Comparison of ENCODE assay signal across 8 cellular contexts in genomic region chr3:75432885-75433284, GRCh38.
DNase-seq lines count a peak whose midpoint lies in the region; ATAC-seq and TF ChIP-seq lines count a peak whose summit lies in the region.
"Not testable (repeated sequence)": the region's sequence is repeated elsewhere in the genome, so short reads cannot be mapped to it uniquely, and the experiment has no call there.

No MANE protein-coding gene starts in this region.

- H3K36me3 ChIP-seq in HCT116 (ENCODE audit: control insufficient read depth in 1 of 2, insufficient read depth in 2 of 2, low read length in 2 of 2); PC-9 (ENCODE audit: low read depth); naive thymus-derived CD4-positive, alpha-beta T cell (ENCODE audit: control insufficient read depth in 2 of 3, insufficient read depth in 3 of 3, low read length in 3 of 3): not testable (repeated sequence)
- H3K36me3 ChIP-seq in heart right ventricle, result peaks cover 0 to 30% (median 0%) of the 10 kb centered on the region in 9 donors

- peak overlapping the region; percentile 99 for H3K4me3 Mint-ChIP-seq in activated T-helper 1 cell treated with anti-CD3 and anti-CD28 coated beads, Interleukin-12 subunit alpha, Interleukin-12 subunit beta, Interleukin-2, Interleukin-4 antibody, amounts not matched to agents 30 ng/mL and 10 ng/mL and 1 ng/mL, durations not matched to agents 14 hours and 24 hours and 36 hours
- H3K4me3 Mint-ChIP-seq in dendritic cell treated with granulocyte-macrophage colony-stimulating factor and Interleukin-4, amounts not matched to agents 40 ng/mL and 50 ng/mL, for 4 days, result not testable (repeated sequence)
- peak overlapping the region in 5 of 10 donors; percentile 13 to 76 (median 21) for H3K4me3 Mint-ChIP-seq in naive thymus-derived CD4-positive, alpha-beta T cell

- peaks cover 16% of the 10 kb centered on the region for H3F3A ChIP-seq in PC-9 (ENCODE audit: insufficient read depth, low read depth)

- peaks cover 21% of the 10 kb centered on the region for H3K4me1 Mint-ChIP-seq in activated T-helper 1 cell treated with anti-CD3 and anti-CD28 coated beads, Interleukin-12 subunit alpha, Interleukin-12 subunit beta, Interleukin-2, Interleukin-4 antibody, amounts not matched to agents 30 ng/mL and 10 ng/mL and 1 ng/mL, durations not matched to agents 14 hours and 24 hours and 36 hours (ENCODE audit: low read depth)
- peaks cover 34% of the 10 kb centered on the region for H3K4me1 Mint-ChIP-seq in dendritic cell treated with granulocyte-macrophage colony-stimulating factor and Interleukin-4, amounts not matched to agents 40 ng/mL and 50 ng/mL, for 4 days (ENCODE audit: low read depth)
- peaks cover 5 to 24% (median 18%) of the 10 kb centered on the region in 7 donors for H3K4me1 Mint-ChIP-seq in naive thymus-derived CD4-positive, alpha-beta T cell

- TF ChIP-seq POLR2A in HCT116 (IDR thresholded peaks at IDR 0.05; ENCODE audit: borderline replicate concordance, extremely low read depth, insufficient read depth, insufficient read length), result not testable (repeated sequence)

- not testable (repeated sequence) for TF ChIP-seq CTCF in HCT116 (IDR thresholded peaks at IDR 0.05 in 2 of 3, conservative IDR thresholded peaks at IDR 0.05 in 1 of 3; ENCODE audit: borderline replicate concordance in 1 of 3, insufficient read depth in 1 of 3, low read depth in 2 of 3, low read length in 2 of 3); PC-9 (conservative IDR thresholded peaks at IDR 0.05); heart right ventricle (IDR thresholded peaks at IDR 0.05)

- H4K20me1 ChIP-seq in HCT116 (ENCODE audit: insufficient read depth); PC-9 (ENCODE audit: insufficient read depth): not testable (repeated sequence)

- peaks cover 13% of the 10 kb centered on the region for H3K36me3 Mint-ChIP-seq in activated T-helper 1 cell treated with anti-CD3 and anti-CD28 coated beads, Interleukin-12 subunit alpha, Interleukin-12 subunit beta, Interleukin-2, Interleukin-4 antibody, amounts not matched to agents 30 ng/mL and 10 ng/mL and 1 ng/mL, durations not matched to agents 14 hours and 24 hours and 36 hours (ENCODE audit: low read depth)
- peaks cover 38% of the 10 kb centered on the region for H3K36me3 Mint-ChIP-seq in dendritic cell treated with granulocyte-macrophage colony-stimulating factor and Interleukin-4, amounts not matched to agents 40 ng/mL and 50 ng/mL, for 4 days (ENCODE audit: low read depth)
- H3K36me3 Mint-ChIP-seq in naive thymus-derived CD4-positive, alpha-beta T cell, result not testable (repeated sequence)

- H3K4me2 ChIP-seq in HCT116 (ENCODE audit: low read length), result peak overlapping the region; percentile 86
- peak overlapping the region; percentile 87 for H3K4me2 ChIP-seq in PC-9

- not testable (repeated sequence) for H3K9me3 ChIP-seq in HCT116 (ENCODE audit: control insufficient read depth in 1 of 2, insufficient read depth in 1 of 2, low read depth in 1 of 2, low read length in 2 of 2); PC-9 (ENCODE audit: insufficient read depth, low read depth); heart right ventricle; naive thymus-derived CD4-positive, alpha-beta T cell (ENCODE audit: control insufficient read depth in 2 of 3, low read length in 3 of 3)

- not testable (repeated sequence) for BruUV-seq in HCT116 (replicated peaks; lab: Mats Ljungman, UMichigan); PC-9 (replicated peaks; lab: Mats Ljungman, UMichigan)

- not testable (repeated sequence) for TF ChIP-seq RAD21 in HCT116 (IDR thresholded peaks at IDR 0.05; ENCODE audit: low read depth)

- CTCF ChIA-PET in HCT116 (lab: Charles Lee); PC-9 (lab: Charles Lee); naive thymus-derived CD4-positive, alpha-beta T cell (lab: Charles Lee): not testable (repeated sequence)

- H3K27me3 Mint-ChIP-seq in activated T-helper 1 cell treated with anti-CD3 and anti-CD28 coated beads, Interleukin-12 subunit alpha, Interleukin-12 subunit beta, Interleukin-2, Interleukin-4 antibody, amounts not matched to agents 30 ng/mL and 10 ng/mL and 1 ng/mL, durations not matched to agents 14 hours and 24 hours and 36 hours (ENCODE audit: insufficient read depth); dendritic cell treated with granulocyte-macrophage colony-stimulating factor and Interleukin-4, amounts not matched to agents 40 ng/mL and 50 ng/mL, for 4 days; naive thymus-derived CD4-positive, alpha-beta T cell: not testable (repeated sequence)

- H3K4me3 ChIP-seq in HCT116 (replicated peaks in 1 of 2; ENCODE audit: low read depth in 1 of 2, low read length in 2 of 2) (peak overlapping the region; percentile 60 to 72; a peak in 3 of 4 replicates), PC-9 (peak overlapping the region; percentile 5; the same call in 1 of the 2 replicates)
- not testable (repeated sequence) for H3K4me3 ChIP-seq in heart right ventricle; naive thymus-derived CD4-positive, alpha-beta T cell (ENCODE audit: low read length)

- H3K4me1 ChIP-seq in HCT116 (ENCODE audit: control insufficient read depth in 1 of 2, insufficient read depth in 2 of 2, low read length in 2 of 2) (peaks cover 20 to 35% of the 10 kb centered on the region in 2 experiments), PC-9 (replicated peaks; ENCODE audit: insufficient read depth) (peaks cover 30% of the 10 kb centered on the region), heart right ventricle (peaks cover 0 to 35% (median 28%) of the 10 kb centered on the region in 9 donors)
- not testable (repeated sequence) for H3K4me1 ChIP-seq in naive thymus-derived CD4-positive, alpha-beta T cell (ENCODE audit: control insufficient read depth in 2 of 2, insufficient read depth in 2 of 2, low read length in 2 of 2)

- not testable (repeated sequence) for H2AFZ ChIP-seq in HCT116 (ENCODE audit: low read depth, low read length, poor library complexity, severe bottlenecking); PC-9

- peak overlapping the region; percentile 80; the same call in 1 of the 2 replicates for H3K9ac ChIP-seq in HCT116 (ENCODE audit: low read length)

- DNase-seq in AG20443 (ENCODE audit: low spot score) (peak; percentile 72), HCT116 (ENCODE audit: low read depth, low spot score) (peak; percentile 69), PC-9 (peak; percentile 90 to 95), heart right ventricle (peak; percentile 61 to 73), stromal cell of bone marrow (ENCODE audit: low read depth) (peak; percentile 98)
- DNase-seq in activated T-helper 1 cell treated with anti-CD3 and anti-CD28 coated beads, Interleukin-12 subunit alpha, Interleukin-12 subunit beta, Interleukin-2, Interleukin-4 antibody, amounts not matched to agents 30 ng/mL and 10 ng/mL and 1 ng/mL, durations not matched to agents 14 hours and 24 hours and 36 hours (ENCODE audit: low spot score); naive thymus-derived CD4-positive, alpha-beta T cell: not testable (repeated sequence)

- POLR2A ChIA-PET in HCT116 (lab: Charles Lee); naive thymus-derived CD4-positive, alpha-beta T cell (lab: Charles Lee): not testable (repeated sequence)
- POLR2A ChIA-PET in PC-9 (lab: Charles Lee; ENCODE audit: unreplicated experiment), result interaction anchor here (0.7 kb wide), 1 partner anchor 354 kb away, joined by 5 read pairs; no protein-coding TSS in a partner anchor

- intact Hi-C loops in HCT116 (cut with micrococcal nuclease); PC-9 (cut with micrococcal nuclease; ENCODE audit: unreplicated experiment): not testable (repeated sequence)
- intact Hi-C loops in activated T-helper 1 cell treated with anti-CD3 and anti-CD28 coated beads, Interleukin-12 subunit alpha, Interleukin-12 subunit beta, Interleukin-2, Interleukin-4 antibody, amounts not matched to agents 30 ng/mL and 10 ng/mL and 1 ng/mL, durations not matched to agents 14 hours and 24 hours and 36 hours (cut with micrococcal nuclease), result loop anchor here (10.0 kb wide), 2 partner anchors 212 to 352 kb away; partner anchors contain the start of gene ZNF717
- intact Hi-C loops in dendritic cell treated with granulocyte-macrophage colony-stimulating factor and Interleukin-4, amounts not matched to agents 40 ng/mL and 50 ng/mL, for 4 days (cut with micrococcal nuclease), result loop anchor here (10.0 kb wide), 1 partner anchor 352 kb away; the partner anchor contains the start of gene ZNF717
- intact Hi-C loops in heart right ventricle (cut with DNase I), result loop anchor here in 1 of 10 donors (10.0 kb wide), 1 partner anchor 212 kb away; no protein-coding TSS in a partner anchor
- intact Hi-C loops in naive thymus-derived CD4-positive, alpha-beta T cell (cut with micrococcal nuclease), result loop anchor here in 1 of 2 donors (5.0 kb wide), 1 partner anchor 176 kb away; no protein-coding TSS in a partner anchor

- H3K27ac ChIP-seq in HCT116 (ENCODE audit: low read depth, low read length) (peak overlapping the region; percentile 75), PC-9 (peak overlapping the region; percentile 87), heart right ventricle (peak overlapping the region in 9 of 10 donors; percentile 43 to 95 (median 68))
- H3K27ac ChIP-seq in naive thymus-derived CD4-positive, alpha-beta T cell (ENCODE audit: low read depth, low read length), result not testable (repeated sequence)

- H3K9me2 ChIP-seq in HCT116 (ENCODE audit: insufficient read depth); PC-9 (ENCODE audit: insufficient read depth): not testable (repeated sequence)

- not testable (repeated sequence) for H3K79me2 ChIP-seq in HCT116 (ENCODE audit: insufficient read depth, low read length)
- peaks cover 22% of the 10 kb centered on the region for H3K79me2 ChIP-seq in PC-9 (ENCODE audit: low read depth)

- H3K27ac Mint-ChIP-seq in activated T-helper 1 cell treated with anti-CD3 and anti-CD28 coated beads, Interleukin-12 subunit alpha, Interleukin-12 subunit beta, Interleukin-2, Interleukin-4 antibody, amounts not matched to agents 30 ng/mL and 10 ng/mL and 1 ng/mL, durations not matched to agents 14 hours and 24 hours and 36 hours, result not testable (repeated sequence)
- peak overlapping the region; percentile 34 for H3K27ac Mint-ChIP-seq in dendritic cell treated with granulocyte-macrophage colony-stimulating factor and Interleukin-4, amounts not matched to agents 40 ng/mL and 50 ng/mL, for 4 days
- H3K27ac Mint-ChIP-seq in naive thymus-derived CD4-positive, alpha-beta T cell, result peak overlapping the region in 5 of 9 donors; percentile 17 to 85 (median 82)

- RAD21 ChIA-PET in HCT116 (lab: Charles Lee; ENCODE audit: low non-redundant PET in 1 of 2, low total read pairs in 2 of 2, uncharacterized antibody in 2 of 2, unreplicated experiment in 2 of 2), result not testable (repeated sequence)

- not testable (repeated sequence) for H3K27me3 ChIP-seq in HCT116 (ENCODE audit: insufficient read depth, low read length); PC-9 (ENCODE audit: insufficient read depth, low read depth); heart right ventricle; naive thymus-derived CD4-positive, alpha-beta T cell (ENCODE audit: control insufficient read depth in 2 of 2, insufficient read depth in 2 of 2, low read length in 2 of 2)

- not testable (repeated sequence) for H3K9me3 Mint-ChIP-seq in activated T-helper 1 cell treated with anti-CD3 and anti-CD28 coated beads, Interleukin-12 subunit alpha, Interleukin-12 subunit beta, Interleukin-2, Interleukin-4 antibody, amounts not matched to agents 30 ng/mL and 10 ng/mL and 1 ng/mL, durations not matched to agents 14 hours and 24 hours and 36 hours; dendritic cell treated with granulocyte-macrophage colony-stimulating factor and Interleukin-4, amounts not matched to agents 40 ng/mL and 50 ng/mL, for 4 days; naive thymus-derived CD4-positive, alpha-beta T cell

- WGBS in heart right ventricle, 2 donors, result 17 to 40% methylated on average over 8 of the region's 8 CpGs

- ATAC-seq in HCT116; naive thymus-derived CD4-positive, alpha-beta T cell: not testable (repeated sequence)
- peak in 1 of 8 donors; percentile 82 for ATAC-seq in heart right ventricle
